ENCODE assay signal across 11 cellular contexts in genomic region chr2:39568561-39569006, GRCh38.
DNase-seq lines count a peak whose midpoint lies in the region; ATAC-seq and TF ChIP-seq lines count a peak whose summit lies in the region.
"Had no signal": no experiment of that assay in that cellular context is flagged by ENCODE, and none has a peak within 500 bp of the region (broad histone marks: within the 10 kb centered on the region; RNA-seq: fewer than 3 reads in every experiment).

No MANE protein-coding gene starts in this region.

- TF ChIP-seq POLR2A in erythroblast (IDR thresholded peaks at IDR 0.05; ENCODE audit: low read length) = no peak

- peak overlapping the region in 1 of 2 experiments; percentile 53 for H3K4ac ChIP-seq in mesenchymal stem cell (ENCODE audit: low read depth in 1 of 2, low read length in 2 of 2)

- peak overlapping the region; percentile 85 to 93 for H3K18ac ChIP-seq in mesenchymal stem cell (ENCODE audit: low read depth in 1 of 2, low read length in 2 of 2)

- H3K36me3 ChIP-seq in mesenchymal stem cell (ENCODE audit: control insufficient read depth in 1 of 2, insufficient read depth in 2 of 2, low read depth in 1 of 2, low read length in 2 of 2) (peaks cover 0 to 3% of the 10 kb centered on the region in 2 experiments), Karpas-422 (ENCODE audit: insufficient read depth, low read length) (no peaks in the 10 kb centered on the region)

- H2AFZ ChIP-seq in mesenchymal stem cell (ENCODE audit: low read depth, low read length) = no peak overlapping the region
- no peak overlapping the region for H2AFZ ChIP-seq in Karpas-422 (ENCODE audit: low read length)

- H3K27ac ChIP-seq in mesenchymal stem cell (ENCODE audit: low read length, poor library complexity, severe bottlenecking) = peak overlapping the region; percentile 98
- no peak overlapping the region for H3K27ac ChIP-seq in Karpas-422 (ENCODE audit: low read length)

- H2BK5ac ChIP-seq in mesenchymal stem cell (ENCODE audit: low read depth, low read length, poor library complexity, severe bottlenecking) = peak overlapping the region; percentile 36

- no peak for ATAC-seq in GM19324 (IDR thresholded peaks at IDR 0.05; ENCODE audit: low FRiP score, unreplicated experiment)

- no peaks in the 10 kb centered on the region for H3K27me3 ChIP-seq in mesenchymal stem cell (ENCODE audit: control insufficient read depth in 1 of 2, insufficient read depth in 1 of 2, low read length in 2 of 2)
- no peaks in the 10 kb centered on the region for H3K27me3 ChIP-seq in Karpas-422 (ENCODE audit: low read length)

- 3% methylated on average over 3 of the region's 3 CpGs for WGBS in mesenchymal stem cell

- H3K79me1 ChIP-seq in mesenchymal stem cell (replicated peaks; ENCODE audit: low read length, poor library complexity, severe bottlenecking) = no peaks in the 10 kb centered on the region

- no peak overlapping the region for H3K23ac ChIP-seq in mesenchymal stem cell (ENCODE audit: low read length in 2 of 2)

- peak overlapping the region; percentile 30 for H3K4me2 ChIP-seq in mesenchymal stem cell (ENCODE audit: low read length, poor library complexity, severe bottlenecking)
- H3K4me2 ChIP-seq in Karpas-422 (ENCODE audit: low read depth, low read length, poor library complexity, severe bottlenecking) = no peak overlapping the region

- peaks cover 24% of the 10 kb centered on the region for H3K9me3 ChIP-seq in mesenchymal stem cell (ENCODE audit: control insufficient read depth, low read length)
- peaks cover 13% of the 10 kb centered on the region for H3K9me3 ChIP-seq in Karpas-422 (ENCODE audit: low read length)

- peak overlapping the region; percentile 58 for H2BK120ac ChIP-seq in mesenchymal stem cell (ENCODE audit: low read depth, low read length)

- H3K14ac ChIP-seq in mesenchymal stem cell (ENCODE audit: low read length in 2 of 2) = no peak overlapping the region

- H2AK5ac ChIP-seq in mesenchymal stem cell (ENCODE audit: low read length, severe bottlenecking) = peak overlapping the region; percentile 94

- H3K9ac ChIP-seq in mesenchymal stem cell (ENCODE audit: low read length) (no peak overlapping the region), Karpas-422 (ENCODE audit: low read length) (no peak overlapping the region)

- H3K4me1 ChIP-seq in mesenchymal stem cell (ENCODE audit: control insufficient read depth, insufficient read depth, low read depth, low read length) (peaks cover 13% of the 10 kb centered on the region), Karpas-422 (ENCODE audit: low read length) (no peaks in the 10 kb centered on the region)

- H4K8ac ChIP-seq in mesenchymal stem cell (ENCODE audit: low read length) = peak overlapping the region; percentile 69

- no peak overlapping the region for H2BK15ac ChIP-seq in mesenchymal stem cell (ENCODE audit: low read depth, poor library complexity, severe bottlenecking)

- H2BK12ac ChIP-seq in mesenchymal stem cell (ENCODE audit: low read length in 2 of 2) = peak overlapping the region; percentile 87 to 88

- H4K91ac ChIP-seq in mesenchymal stem cell (ENCODE audit: low read length) = peak overlapping the region; percentile 90

- H3K9me2 ChIP-seq in Karpas-422 (replicated peaks; ENCODE audit: insufficient read depth, low read length) = no peaks in the 10 kb centered on the region

- H3K79me2 ChIP-seq in Karpas-422 (ENCODE audit: low read length) = no peaks in the 10 kb centered on the region

- in situ Hi-C loops in ACHN (cut with HindIII; ENCODE audit: low pct_ligation_motif_present, low pct_unique_long_range_greater_than_20kb, low sequenced_read_pairs) = no loop called here

- peak; percentile 51 for DNase-seq in ACHN
- DNase-seq in M059J (ENCODE audit: low read depth) = peak; percentile 87
- DNase-seq in dermis blood vessel endothelial cell = peak; percentile 88
- peak; percentile 76 for DNase-seq in mesenchymal stem cell
- DNase-seq in NCI-H187 (lab: John Stamatoyannopoulos, UW) = no peak
- no peak for DNase-seq in erythroblast (lab: John Stamatoyannopoulos, UW)
- DNase-seq in Karpas-422 = no peak
- DNase-seq: activated gamma-delta T cell, retina, T-helper 1 cell had no signal

- H3K4me3 ChIP-seq in mesenchymal stem cell (ENCODE audit: insufficient read depth in 1 of 2, low read depth in 1 of 2, low read length in 2 of 2) (no peak overlapping the region), Karpas-422 (ENCODE audit: low read length) (no peak overlapping the region)

- no peaks in the 10 kb centered on the region for H4K20me1 ChIP-seq in Karpas-422 (ENCODE audit: insufficient read depth, low read depth, low read length)

Comparison
In these comparisons a context has a peak if more than half of its experiments do, and no peak if none do; other contexts are left out.
1. DNase-seq: peak in ACHN (single experiment), M059J (single experiment), dermis blood vessel endothelial cell (single experiment) and mesenchymal stem cell (single experiment); none in NCI-H187 (0 of 2), erythroblast (0 of 2) and Karpas-422 (single experiment).